Comparison of ENCODE assay signal across 8 cellular contexts in genomic region chr19:10419646-10420443, GRCh38. TPM values are rescaled to one million over a fixed set of nuclear protein-coding genes. Genes with fewer than 3 reads are reported as not detected.
DNase-seq lines count a peak whose midpoint lies in the region; ATAC-seq and TF ChIP-seq lines count a peak whose summit lies in the region.

No MANE protein-coding gene starts in this region.

- H3K4me3 ChIP-seq in esophagus squamous epithelium (peak overlapping the region in 3 of 4 donors; percentile 17 to 50 (median 32)), gastrocnemius medialis (peak overlapping the region; percentile 21 to 41 (median 33))

- peaks cover 94% of the 10 kb centered on the region for H3K27me3 Mint-ChIP-seq in WTC11 (ENCODE audit: low read depth)

- H3K36me3 Mint-ChIP-seq in WTC11 = no peaks in the 10 kb centered on the region

- intact Hi-C loops in esophagus squamous epithelium (cut with DNase I) = no loop called here
- intact Hi-C loops in gastrocnemius medialis (cut with DNase I; ENCODE audit: low total_unique reads) = no loop called here

- H3K27ac ChIP-seq in esophagus squamous epithelium (no peak overlapping the region), gastrocnemius medialis (no peak overlapping the region)

- peak overlapping the region; percentile 77 for H3K4me3 Mint-ChIP-seq in WTC11

- TF ChIP-seq POLR2A in esophagus squamous epithelium (IDR thresholded peaks at IDR 0.05) (no peak), gastrocnemius medialis (IDR thresholded peaks at IDR 0.05) (no peak)

- POLR2A ChIA-PET in WTC11 (lab: Charles Lee) = interaction anchor here (0.8 kb wide), 1 partner anchor 146 kb away, joined by 3 read pairs; the partner anchor contains the start of gene KRI1

- H3K9me3 ChIP-seq in esophagus squamous epithelium (no peaks in the 10 kb centered on the region), gastrocnemius medialis (no peaks in the 10 kb centered on the region)

- H3K9me3 Mint-ChIP-seq in WTC11 = no peaks in the 10 kb centered on the region

- peaks cover 29% of the 10 kb centered on the region for H3K4me1 Mint-ChIP-seq in WTC11

- in situ Hi-C loops in gastrocnemius medialis (cut with MboI; ENCODE audit: low sequenced_read_pairs in 4 of 4) = loop anchor here in 2 of 4 donors (10.0 to 25.0 kb wide), 2 partner anchors 55 to 142 kb away; partner anchors contain the start of genes CDKN2D (in 1 of the 2) and KRI1 (in 1 of the 2)

- H3K27me3 ChIP-seq in esophagus squamous epithelium = peaks cover 20 to 94% (median 40%) of the 10 kb centered on the region in 4 donors
- peaks cover 61 to 67% (median 62%) of the 10 kb centered on the region in 3 donors for H3K27me3 ChIP-seq in gastrocnemius medialis

- WGBS in esophagus squamous epithelium, 2 donors = 2 to 4% methylated on average over 16 to 17 of the region's 61 CpGs

- ATAC-seq in WTC11 (peak; percentile 46), gastrocnemius medialis (no peak), GM21737 (IDR thresholded peaks at IDR 0.05; ENCODE audit: unreplicated experiment) (no peak), HG03521 (IDR thresholded peaks at IDR 0.05; ENCODE audit: unreplicated experiment) (no peak)

- DNase-seq in activated gamma-delta T cell (lab: John Stamatoyannopoulos, UW) (peak; percentile 38), activated gamma-delta T cell treated with Interleukin-2 at 50 U/mL for 16 hours (no peak), NCI-H1694 (lab: John Stamatoyannopoulos, UW) (peak; percentile 66), WTC11 (ENCODE audit: low spot score) (peak; percentile 91), esophagus squamous epithelium (lab: John Stamatoyannopoulos, UW) (no peak), gastrocnemius medialis (no peak)

- CTCF ChIA-PET in WTC11 (lab: Charles Lee) = interaction anchor here (0.5 to 4.8 kb wide), 10 partner anchors 10 to 334 kb away, joined by 3 to 51 read pairs (median 5); partner anchors contain the start of gene CDC37

- H3K36me3 ChIP-seq in esophagus squamous epithelium (no peaks in the 10 kb centered on the region), gastrocnemius medialis (no peaks in the 10 kb centered on the region)

- no peak overlapping the region for H3K27ac Mint-ChIP-seq in WTC11

- H3K4me1 ChIP-seq in esophagus squamous epithelium (peaks cover 40 to 73% (median 44%) of the 10 kb centered on the region in 3 donors), gastrocnemius medialis (peaks cover 26 to 48% of the 10 kb centered on the region in 2 donors)

- TF ChIP-seq CTCF in WTC11 (IDR thresholded peaks at IDR 0.05) (no peak), esophagus squamous epithelium (IDR thresholded peaks at IDR 0.05) (no peak), gastrocnemius medialis (IDR thresholded peaks at IDR 0.05 in 4 of 5, conservative IDR thresholded peaks at IDR 0.05 in 1 of 5) (no peak)

TF ChIP-seq in WTC11, 78 proteins besides CTCF, POLR2A, EP300 and RAD21 (continues in another document):
- TF ChIP-seq FOXP1 (CRISPR knock-in tag; IDR thresholded peaks at IDR 0.05; ENCODE audit: borderline replicate concordance) = peak; percentile 67; the same call in 1 of the 2 replicates
- peak; percentile 83 for TF ChIP-seq USF1 (CRISPR knock-in tag; IDR thresholded peaks at IDR 0.05)
- TF ChIP-seq FOXK1 (CRISPR knock-in tag; IDR thresholded peaks at IDR 0.05) = peak; percentile 91
- TF ChIP-seq ZNF121 (CRISPR knock-in tag; IDR thresholded peaks at IDR 0.05) = no peak
- TF ChIP-seq GABPB1 (CRISPR knock-in tag; IDR thresholded peaks at IDR 0.05) = no peak
- TF ChIP-seq SP1 (CRISPR knock-in tag; conservative IDR thresholded peaks at IDR 0.05) = peak; percentile 82
- no peak for TF ChIP-seq PRRX2 (CRISPR knock-in tag; IDR thresholded peaks at IDR 0.05)
- TF ChIP-seq NFE2L1 (CRISPR knock-in tag; IDR thresholded peaks at IDR 0.05) = 0 out of 2 replicates have a peak, but pooled peaks have one; percentile 65
- TF ChIP-seq ETV6 (CRISPR knock-in tag; IDR thresholded peaks at IDR 0.05) = peak; percentile 66; the same call in 1 of the 2 replicates
- TF ChIP-seq CREB1 (CRISPR knock-in tag; IDR thresholded peaks at IDR 0.05) = 0 out of 2 replicates have a peak, but pooled peaks have one; percentile 16
- TF ChIP-seq ERG (CRISPR knock-in tag; IDR thresholded peaks at IDR 0.05) = no peak
- TF ChIP-seq TCF7 (CRISPR knock-in tag; IDR thresholded peaks at IDR 0.05; ENCODE audit: low read depth) = no peak
- no peak for TF ChIP-seq ZNF138 (CRISPR knock-in tag; conservative IDR thresholded peaks at IDR 0.05)
- peak; percentile 52; the same call in 1 of the 2 replicates for TF ChIP-seq TEAD1 (CRISPR knock-in tag; IDR thresholded peaks at IDR 0.05)
- TF ChIP-seq ARID4B (CRISPR knock-in tag; IDR thresholded peaks at IDR 0.05; ENCODE audit: borderline replicate concordance) = peak; percentile 75; the same call in 1 of the 2 replicates
- TF ChIP-seq NR2C2 (CRISPR knock-in tag; IDR thresholded peaks at IDR 0.05) = no peak
- TF ChIP-seq TEAD4 (CRISPR knock-in tag; IDR thresholded peaks at IDR 0.05) = 0 out of 2 replicates have a peak, but pooled peaks have one; percentile 13

RNA-seq across cellular contexts. Expression of gene PDE4A, which starts 0.5 kb away (rescaled TPM):
- 5.3 to 5.9 TPM (median 5.8 TPM) in 3 replicates for total RNA-seq in WTC11 (2021)
- total RNA-seq in esophagus squamous epithelium = 1 to 10 TPM in 3 of 4 donors, under 1 TPM in 1; 0.87 to 7.1 (median 2.3) TPM
- total RNA-seq in gastrocnemius medialis = 10 to 100 TPM in 1 of 4 donors, 1 to 10 TPM in 3; 6.4 to 10.1 (median 8.4) TPM

RNA-seq across cellular contexts. Expression of gene CDC37, which starts 16.5 kb away (rescaled TPM):
- total RNA-seq in WTC11 (2021) = 163 to 204 TPM (median 164 TPM) in 3 replicates
- total RNA-seq in esophagus squamous epithelium = 100 to 1,000 TPM; 128 to 171 (median 152) TPM
- 100 to 1,000 TPM; 133 to 189 (median 163) TPM for total RNA-seq in gastrocnemius medialis

RNA-seq across cellular contexts. Expression of gene TYK2, which starts 39.5 kb away (rescaled TPM):
- total RNA-seq in WTC11 (2021) (63.8 to 66.4 TPM (median 65.1 TPM) in 3 replicates), esophagus squamous epithelium (10 to 100 TPM; 41.8 to 74.2 (median 50.7) TPM), gastrocnemius medialis (10 to 100 TPM; 32.6 to 58.5 (median 50.9) TPM)

Comparison
In these comparisons a context has a peak if more than half of its experiments do, and no peak if none do; other contexts are left out.
1. DNase-seq: peak in activated gamma-delta T cell (single experiment), NCI-H1694 (single experiment) and WTC11 (single experiment); none in activated gamma-delta T cell treated with Interleukin-2 at 50 U/mL for 16 hours (single experiment), esophagus squamous epithelium (single experiment) and gastrocnemius medialis (0 of 2).